18 cellular contexts compared by ENCODE assay signal in the genomic region with DNA sequence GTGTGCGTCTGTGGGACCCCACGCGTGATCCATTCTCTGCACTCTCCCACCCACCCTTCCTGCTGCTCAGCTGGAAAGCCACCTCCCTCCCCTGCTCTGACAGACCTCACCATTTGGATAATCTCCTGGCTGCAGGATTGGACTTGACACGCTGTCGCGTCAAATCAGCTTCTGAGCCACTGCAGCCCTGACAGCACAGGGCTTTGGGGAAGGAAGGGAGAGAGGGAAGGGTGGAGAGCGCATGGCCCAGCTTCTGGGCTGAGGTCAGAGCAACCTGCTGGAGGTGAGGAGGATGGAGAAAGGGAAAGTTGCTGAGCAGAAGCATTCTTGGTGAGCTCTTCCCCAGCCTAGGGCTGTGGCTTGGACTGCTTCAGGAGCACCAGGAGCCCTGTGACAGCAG. TPM values are rescaled to one million over a fixed set of nuclear protein-coding genes. Genes with fewer than 3 reads are reported as not detected.
"Had no signal": no experiment of that assay in that cellular context is flagged by ENCODE, and none has a peak within 500 bp of the region (broad histone marks: within the 10 kb centered on the region; RNA-seq: fewer than 3 reads in every experiment).

No MANE protein-coding gene starts in this region.

- H3K4me1 ChIP-seq: gastrocnemius medialis had no signal

- H3K27ac ChIP-seq: epithelial cell of prostate, esophagus muscularis mucosa, gastrocnemius medialis, ovary, stomach had no signal

- H3K36me3 ChIP-seq: ovary had no signal

- DNase-seq: effector memory CD4-positive, alpha-beta T cell; gastrocnemius medialis; islet precursor cell; mammary epithelial cell; naive thymus-derived CD4-positive, alpha-beta T cell; nephron progenitor cell; nucleus accumbens; ovary; right cardiac atrium; stimulated activated CD4-positive, alpha-beta T cell treated with anti-CD3 and anti-CD28 coated beads, Interleukin-4, amount 100 ng/mL, for 1 hour; stimulated activated CD8-positive, alpha-beta memory T cell treated with anti-CD3 and anti-CD28 coated beads, Interleukin-4, amount 100 ng/mL, for 48 hours; stomach; trophoblast cell had no signal

- H3K27ac Mint-ChIP-seq: nephron progenitor cell had no signal

- H3K4me3 ChIP-seq: esophagus muscularis mucosa, gastrocnemius medialis, ovary, smooth muscle cell, stomach had no signal

- H3K4me1 Mint-ChIP-seq: stimulated activated effector memory CD8-positive, alpha-beta T cell treated with anti-CD3 and anti-CD28 coated beads, Interleukin-12 subunit alpha, Interleukin-12 subunit beta, amount 100 ng/mL, for 72 hours had no signal

- H3K9me3 ChIP-seq: esophagus muscularis mucosa, gastrocnemius medialis, ovary, stomach had no signal

- H3K4me2 ChIP-seq: smooth muscle cell had no signal

- H3K27me3 ChIP-seq: esophagus muscularis mucosa, gastrocnemius medialis, ovary, stomach had no signal

- ATAC-seq: gastrocnemius medialis; left lobe of liver; naive thymus-derived CD4-positive, alpha-beta T cell; right cardiac atrium; stimulated activated effector memory CD8-positive, alpha-beta T cell treated with anti-CD3 and anti-CD28 coated beads, Interleukin-12 subunit alpha, Interleukin-12 subunit beta, amount 100 ng/mL, for 72 hours had no signal

- H3K9me3 Mint-ChIP-seq: naive thymus-derived CD4-positive, alpha-beta T cell; nephron progenitor cell; stimulated activated effector memory CD8-positive, alpha-beta T cell treated with anti-CD3 and anti-CD28 coated beads, Interleukin-12 subunit alpha, Interleukin-12 subunit beta, amount 100 ng/mL, for 72 hours had no signal

- H3K4me3 Mint-ChIP-seq: naive thymus-derived CD4-positive, alpha-beta T cell; nephron progenitor cell; stimulated activated effector memory CD8-positive, alpha-beta T cell treated with anti-CD3 and anti-CD28 coated beads, Interleukin-12 subunit alpha, Interleukin-12 subunit beta, amount 100 ng/mL, for 72 hours had no signal

- H3K27me3 Mint-ChIP-seq: naive thymus-derived CD4-positive, alpha-beta T cell had no signal

RNA-seq across cellular contexts. Expression of a gene that starts 48.9 kb away (rescaled TPM):
- total RNA-seq: smooth muscle cell had no signal
- polyA plus RNA-seq: smooth muscle cell had no signal
